ENCODE assay signal across 15 cellular contexts in the genomic region with DNA sequence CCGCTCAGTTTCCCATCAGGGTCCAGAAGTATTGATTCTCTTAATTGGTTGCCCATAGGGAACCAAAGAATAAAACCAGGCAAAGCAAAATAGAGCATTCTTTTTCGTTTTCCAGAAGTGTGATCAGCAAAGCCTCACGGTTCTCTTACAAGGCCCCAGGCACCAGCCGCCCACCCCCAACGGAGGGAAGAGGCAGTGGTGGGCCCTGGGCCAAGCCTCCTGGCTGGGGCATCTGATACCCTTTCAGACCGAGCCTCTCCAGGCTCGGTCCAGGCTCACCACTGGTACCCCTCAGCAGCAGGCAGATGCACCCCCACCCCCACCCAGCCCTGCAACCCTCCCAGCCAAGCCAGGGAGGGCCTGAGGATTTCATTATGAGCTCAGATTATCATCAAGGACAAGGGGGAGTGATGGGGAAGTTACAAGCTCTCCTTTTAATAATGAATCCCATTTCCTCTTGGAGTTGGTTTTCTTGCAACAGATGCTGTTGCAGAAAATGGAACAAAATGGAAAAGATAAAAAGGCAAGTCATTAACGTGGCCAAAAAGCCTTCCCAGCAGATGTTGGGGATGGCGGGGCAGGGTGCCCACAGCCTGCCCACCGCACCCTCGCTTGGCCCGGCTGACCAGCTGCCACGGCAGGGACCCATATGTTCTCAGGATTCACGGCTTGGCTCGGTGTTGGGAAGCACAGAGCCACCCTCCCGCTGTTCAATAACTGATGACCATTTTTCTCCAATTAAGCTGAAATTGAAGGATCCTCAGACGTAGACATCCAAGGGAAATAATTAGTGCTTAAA. TPM values are rescaled to one million over a fixed set of nuclear protein-coding genes. Genes with fewer than 3 reads are reported as not detected.
DNase-seq lines count a peak whose midpoint lies in the region; ATAC-seq and TF ChIP-seq lines count a peak whose summit lies in the region.
"Had no signal": no experiment of that assay in that cellular context is flagged by ENCODE, and none has a peak within 500 bp of the region (broad histone marks: within the 10 kb centered on the region; RNA-seq: fewer than 3 reads in every experiment).

No MANE protein-coding gene starts in this region.

- POLR2A ChIA-PET in activated CD4-positive, alpha-beta T cell treated with anti-CD3 and anti-CD28 coated beads, Interleukin-2, amount 10 ng/mL, durations not matched to agents 7 days and 5 days (lab: Charles Lee) = no interaction called here

- CTCF ChIA-PET in activated CD4-positive, alpha-beta T cell treated with anti-CD3 and anti-CD28 coated beads, Interleukin-2, amount 10 ng/mL, durations not matched to agents 7 days and 5 days (lab: Charles Lee) = no interaction called here

- H3K27ac Mint-ChIP-seq in activated CD4-positive, alpha-beta T cell treated with anti-CD3 and anti-CD28 coated beads, Interleukin-2, amount 10 ng/mL, durations not matched to agents 7 days and 5 days = no peak overlapping the region
- H3K27ac Mint-ChIP-seq: B cell; CD8-positive, alpha-beta T cell; GM23338; IgD-negative memory B cell had no signal

- no peaks in the 10 kb centered on the region for H3K36me3 Mint-ChIP-seq in activated CD4-positive, alpha-beta T cell treated with anti-CD3 and anti-CD28 coated beads, Interleukin-2, amount 10 ng/mL, durations not matched to agents 7 days and 5 days (ENCODE audit: low read depth)
- H3K36me3 Mint-ChIP-seq: CD8-positive, alpha-beta T cell; IgD-negative memory B cell had no signal

- no peak for TF ChIP-seq CTCF in heart left ventricle (IDR thresholded peaks at IDR 0.05)

- H3K36me3 ChIP-seq in heart left ventricle = no peaks in the 10 kb centered on the region

- no peaks in the 10 kb centered on the region for H3K4me1 Mint-ChIP-seq in activated CD4-positive, alpha-beta T cell treated with anti-CD3 and anti-CD28 coated beads, Interleukin-2, amount 10 ng/mL, durations not matched to agents 7 days and 5 days
- H3K4me1 Mint-ChIP-seq: B cell, IgD-negative memory B cell had no signal

- ATAC-seq in heart left ventricle = no peak
- ATAC-seq: CD8-positive, alpha-beta T cell; GM23338 had no signal

- no peaks in the 10 kb centered on the region for H3K4me1 ChIP-seq in heart left ventricle

- H3K27ac ChIP-seq in heart left ventricle = no peak overlapping the region
- H3K27ac ChIP-seq: C4-2B had no signal

- H3K27me3 Mint-ChIP-seq in activated CD4-positive, alpha-beta T cell treated with anti-CD3 and anti-CD28 coated beads, Interleukin-2, amount 10 ng/mL, durations not matched to agents 7 days and 5 days = no peaks in the 10 kb centered on the region

- WGBS in heart left ventricle, 4 donors = 69 to 74% (median 72%) methylated on average over 17 of the region's 17 CpGs

- peaks cover 0 to 38% (median 0%) of the 10 kb centered on the region in 9 donors for H3K27me3 ChIP-seq in heart left ventricle

- no peak overlapping the region for H3K4me3 Mint-ChIP-seq in activated CD4-positive, alpha-beta T cell treated with anti-CD3 and anti-CD28 coated beads, Interleukin-2, amount 10 ng/mL, durations not matched to agents 7 days and 5 days
- H3K4me3 Mint-ChIP-seq: B cell; CD8-positive, alpha-beta T cell; GM23338; IgD-negative memory B cell had no signal

- DNase-seq in DMS 273 (lab: John Stamatoyannopoulos, UW; ENCODE audit: unreplicated experiment) (peak; percentile 84), NCI-H1092 treated with DMSO at 0.1 percent for 48 hours (lab: John Stamatoyannopoulos, UW) (peak; percentile 30), NCI-H524 treated with DMSO at 0.1 percent for 48 hours (lab: John Stamatoyannopoulos, UW) (peak; percentile 88), cerebellum (ENCODE audit: low spot score) (peak; percentile 38), LoVo (ENCODE audit: low spot score) (no peak), iPS-NIHi11 (ENCODE audit: low spot score) (no peak), heart left ventricle (no peak)
- no peak for DNase-seq in activated CD4-positive, alpha-beta T cell treated with anti-CD3 and anti-CD28 coated beads, Interleukin-2, amount 10 ng/mL, durations not matched to agents 7 days and 5 days
- DNase-seq: CD8-positive, alpha-beta T cell; COR-L47; H7 had no signal

- intact Hi-C loops in heart left ventricle (cut with DNase I) = no loop called here

- H3K4me3 ChIP-seq in heart left ventricle = no peak overlapping the region
- H3K4me3 ChIP-seq: GM23338 had no signal

- TF ChIP-seq POLR2A in heart left ventricle (IDR thresholded peaks at IDR 0.05) = no peak

- no peaks in the 10 kb centered on the region for H3K9me3 Mint-ChIP-seq in activated CD4-positive, alpha-beta T cell treated with anti-CD3 and anti-CD28 coated beads, Interleukin-2, amount 10 ng/mL, durations not matched to agents 7 days and 5 days
- H3K9me3 Mint-ChIP-seq: CD8-positive, alpha-beta T cell; GM23338; IgD-negative memory B cell had no signal

- no peaks in the 10 kb centered on the region for H3K9me3 ChIP-seq in heart left ventricle

RNA-seq across cellular contexts. Expression of a gene that starts 45.9 kb away (rescaled TPM):
- 65.0 TPM for total RNA-seq in cerebellum
- 1 to 10 TPM; 1.6 to 2.5 TPM for total RNA-seq in activated CD4-positive, alpha-beta T cell treated with anti-CD3 and anti-CD28 coated beads, Interleukin-2, amount 10 ng/mL, durations not matched to agents 7 days and 5 days
- 10 to 100 TPM in 4 of 9 donors, 1 to 10 TPM in 5; 5.4 to 36.9 (median 9.8) TPM for total RNA-seq in heart left ventricle
- 10 to 100 TPM in 1 of 2 donors, 1 to 10 TPM in 1; 6.8 to 16.7 TPM for polyA plus RNA-seq in heart left ventricle
- polyA plus RNA-seq: IgD-negative memory B cell had no signal

Comparison
In these comparisons a context has a peak if more than half of its experiments do, and no peak if none do; other contexts are left out.
1. DNase-seq: peak in DMS 273 (single experiment), NCI-H1092 treated with DMSO at 0.1 percent for 48 hours (single experiment), NCI-H524 treated with DMSO at 0.1 percent for 48 hours (single experiment) and cerebellum (single experiment); none in LoVo (single experiment), iPS-NIHi11 (single experiment), activated CD4-positive, alpha-beta T cell treated with anti-CD3 and anti-CD28 coated beads, Interleukin-2, amount 10 ng/mL, durations not matched to agents 7 days and 5 days (single experiment) and heart left ventricle (0 of 5).